ENCODE assay signal across 1 cellular context in genomic region chr10:103861501-103861900, GRCh38.
TF ChIP-seq lines count a peak whose summit lies in the region.

No MANE protein-coding gene starts in this region.

TF ChIP-seq in A549, 52 proteins besides CTCF, POLR2A, EP300 and RAD21:
- TF ChIP-seq GATA3 (IDR thresholded peaks at IDR 0.05; ENCODE audit: borderline replicate concordance) (no peak), FOSL2 (IDR thresholded peaks at IDR 0.05) (peak; percentile 46; the same call in 1 of the 2 replicates), FOSL2 (CRISPR knock-in tag; IDR thresholded peaks at IDR 0.05) (peak; percentile 75), RARB (CRISPR knock-in tag; IDR thresholded peaks at IDR 0.05) (no peak)
